ENCODE assay signal across 8 cellular contexts in genomic region chr19:40974633-40975037, GRCh38. TPM values are rescaled to one million over a fixed set of nuclear protein-coding genes. Genes with fewer than 3 reads are reported as not detected.
DNase-seq lines count a peak whose midpoint lies in the region; ATAC-seq and TF ChIP-seq lines count a peak whose summit lies in the region.

No MANE protein-coding gene starts in this region.

- H3F3A ChIP-seq in GM23248 (ENCODE audit: insufficient read depth): no peaks in the 10 kb centered on the region

- POLR2A ChIA-PET in activated CD8-positive, alpha-beta T cell treated with anti-CD3 and anti-CD28 coated beads for 36 hours (lab: Charles Lee): no interaction called here

- H3K27me3 ChIP-seq in GM23248 (replicated peaks; ENCODE audit: insufficient read depth): peaks cover 31% of the 10 kb centered on the region
- no peaks in the 10 kb centered on the region for H3K27me3 ChIP-seq in effector memory CD4-positive, alpha-beta T cell (replicated peaks; ENCODE audit: control insufficient read depth, insufficient read depth, low read length, poor library complexity, severe bottlenecking)
- peaks cover 6 to 46% of the 10 kb centered on the region in 2 experiments for H3K27me3 ChIP-seq in mesenchymal stem cell (ENCODE audit: control insufficient read depth in 1 of 2, insufficient read depth in 1 of 2, low read length in 2 of 2)

- peak; percentile 93 for TF ChIP-seq CTCF in activated CD8-positive, alpha-beta T cell treated with anti-CD3 and anti-CD28 coated beads for 36 hours (IDR thresholded peaks at IDR 0.05)

- peak; percentile 56 for DNase-seq in ACHN
- DNase-seq in GM23248: peak; percentile 76
- peak; percentile 12 for DNase-seq in NCI-H774 (lab: John Stamatoyannopoulos, UW)
- peak; percentile 90 for DNase-seq in activated CD8-positive, alpha-beta T cell treated with anti-CD3 and anti-CD28 coated beads for 36 hours
- peak; percentile 50 to 68 (median 56) for DNase-seq in effector memory CD4-positive, alpha-beta T cell
- DNase-seq in mesenchymal stem cell: peak; percentile 63
- DNase-seq in stimulated activated CD8-positive, alpha-beta memory T cell treated with anti-CD3 and anti-CD28 coated beads, Interleukin-2, amount 100 ng/mL, for 1 hour (ENCODE audit: low read depth in 2 of 2): peak; percentile 59 to 67

- no peak overlapping the region for H2BK12ac ChIP-seq in mesenchymal stem cell (ENCODE audit: low read length in 2 of 2)

- no peak overlapping the region for H3K27ac Mint-ChIP-seq in activated CD8-positive, alpha-beta T cell treated with anti-CD3 and anti-CD28 coated beads for 36 hours

- H2AFZ ChIP-seq in GM23248 (no peak overlapping the region), mesenchymal stem cell (ENCODE audit: low read depth, low read length) (no peak overlapping the region)

- H2BK15ac ChIP-seq in mesenchymal stem cell (ENCODE audit: low read depth, poor library complexity, severe bottlenecking): no peak overlapping the region

- H2AK5ac ChIP-seq in mesenchymal stem cell (ENCODE audit: low read length, severe bottlenecking): no peak overlapping the region

- H3K36me3 ChIP-seq in GM23248 (ENCODE audit: low read depth) (no peaks in the 10 kb centered on the region), mesenchymal stem cell (ENCODE audit: control insufficient read depth in 1 of 2, insufficient read depth in 2 of 2, low read depth in 1 of 2, low read length in 2 of 2) (no peaks in the 10 kb centered on the region)
- no peaks in the 10 kb centered on the region for H3K36me3 ChIP-seq in effector memory CD4-positive, alpha-beta T cell (ENCODE audit: control insufficient read depth, insufficient read depth, low read length)

- H3K18ac ChIP-seq in mesenchymal stem cell (ENCODE audit: low read depth in 1 of 2, low read length in 2 of 2): no peak overlapping the region

- CTCF ChIA-PET in activated CD8-positive, alpha-beta T cell treated with anti-CD3 and anti-CD28 coated beads for 36 hours (lab: Charles Lee): interaction anchor here (0.7 to 3.2 kb wide), 16 partner anchors 10 to 173 kb away, joined by 3 to 20 read pairs (median 4); no protein-coding TSS in a partner anchor

- H3K4me2 ChIP-seq in GM23248 (ENCODE audit: unreplicated experiment) (no peak overlapping the region), mesenchymal stem cell (ENCODE audit: low read length, poor library complexity, severe bottlenecking) (no peak overlapping the region)

- H3K27me3 Mint-ChIP-seq in activated CD8-positive, alpha-beta T cell treated with anti-CD3 and anti-CD28 coated beads for 36 hours: peaks cover 2% of the 10 kb centered on the region

- no peak overlapping the region for H2BK5ac ChIP-seq in mesenchymal stem cell (ENCODE audit: low read depth, low read length, poor library complexity, severe bottlenecking)

- H2BK120ac ChIP-seq in mesenchymal stem cell (ENCODE audit: low read depth, low read length): no peak overlapping the region

- H3K4me1 ChIP-seq in GM23248 (ENCODE audit: insufficient read depth): no peaks in the 10 kb centered on the region
- H3K4me1 ChIP-seq in effector memory CD4-positive, alpha-beta T cell (ENCODE audit: control insufficient read depth, insufficient read depth, low read length, poor library complexity, severe bottlenecking): peaks cover 13% of the 10 kb centered on the region
- no peaks in the 10 kb centered on the region for H3K4me1 ChIP-seq in mesenchymal stem cell (ENCODE audit: control insufficient read depth, insufficient read depth, low read depth, low read length)

- no peak overlapping the region for H3K4me3 Mint-ChIP-seq in activated CD8-positive, alpha-beta T cell treated with anti-CD3 and anti-CD28 coated beads for 36 hours

- no peaks in the 10 kb centered on the region for H4K20me1 ChIP-seq in GM23248 (ENCODE audit: insufficient read depth)

- H3K4me3 ChIP-seq in GM23248: no peak overlapping the region
- H3K4me3 ChIP-seq in effector memory CD4-positive, alpha-beta T cell (ENCODE audit: insufficient read depth, low read depth, low read length, poor library complexity, severe bottlenecking): no peak overlapping the region
- H3K4me3 ChIP-seq in mesenchymal stem cell (ENCODE audit: insufficient read depth in 1 of 2, low read depth in 1 of 2, low read length in 2 of 2): no peak overlapping the region

- H3K36me3 Mint-ChIP-seq in activated CD8-positive, alpha-beta T cell treated with anti-CD3 and anti-CD28 coated beads for 36 hours (ENCODE audit: low read depth): no peaks in the 10 kb centered on the region

- H3K14ac ChIP-seq in mesenchymal stem cell (ENCODE audit: low read length in 2 of 2): no peak overlapping the region

- H3K79me2 ChIP-seq in GM23248 (ENCODE audit: insufficient read depth): no peaks in the 10 kb centered on the region

- WGBS in GM23248 (ENCODE audit: low coverage in 1 of 2, low lambda C conversion rate in 2 of 2, missing lambda C conversion rate in 2 of 2), 2 experiments: 0 to 1% methylated on average over 4 of the region's 4 CpGs
- 14% methylated on average over 4 of the region's 4 CpGs for WGBS in mesenchymal stem cell

- H3K9ac ChIP-seq in GM23248 (no peak overlapping the region), mesenchymal stem cell (ENCODE audit: low read length) (no peak overlapping the region)

- H3K79me1 ChIP-seq in mesenchymal stem cell (replicated peaks; ENCODE audit: low read length, poor library complexity, severe bottlenecking): no peaks in the 10 kb centered on the region

- no peaks in the 10 kb centered on the region for H3K9me3 Mint-ChIP-seq in activated CD8-positive, alpha-beta T cell treated with anti-CD3 and anti-CD28 coated beads for 36 hours

- H3K9me3 ChIP-seq in GM23248 (ENCODE audit: low read depth): no peaks in the 10 kb centered on the region
- H3K9me3 ChIP-seq in effector memory CD4-positive, alpha-beta T cell (ENCODE audit: control insufficient read depth, low read length): no peaks in the 10 kb centered on the region
- H3K9me3 ChIP-seq in mesenchymal stem cell (ENCODE audit: control insufficient read depth, low read length): no peaks in the 10 kb centered on the region

- H3K23ac ChIP-seq in mesenchymal stem cell (ENCODE audit: low read length in 2 of 2): no peak overlapping the region

- no peak overlapping the region for H4K8ac ChIP-seq in mesenchymal stem cell (ENCODE audit: low read length)

- H3K9me2 ChIP-seq in GM23248 (ENCODE audit: insufficient read depth): no peaks in the 10 kb centered on the region

- peaks cover 25% of the 10 kb centered on the region for H3K4me1 Mint-ChIP-seq in activated CD8-positive, alpha-beta T cell treated with anti-CD3 and anti-CD28 coated beads for 36 hours (ENCODE audit: low read depth)

- no peak overlapping the region for H3K4ac ChIP-seq in mesenchymal stem cell (ENCODE audit: low read depth in 1 of 2, low read length in 2 of 2)

- in situ Hi-C loops in ACHN (cut with HindIII; ENCODE audit: low pct_ligation_motif_present, low pct_unique_long_range_greater_than_20kb, low sequenced_read_pairs): no loop called here
- in situ Hi-C loops in GM23248 (cut with MboI): no loop called here

- no peak overlapping the region for H4K91ac ChIP-seq in mesenchymal stem cell (ENCODE audit: low read length)

- intact Hi-C loops in activated CD8-positive, alpha-beta T cell treated with anti-CD3 and anti-CD28 coated beads for 36 hours (cut with micrococcal nuclease): loop anchor here (2.0 kb wide), 1 partner anchor 170 kb away; no protein-coding TSS in a partner anchor

- no peak overlapping the region for H3K27ac ChIP-seq in GM23248
- H3K27ac ChIP-seq in effector memory CD4-positive, alpha-beta T cell (ENCODE audit: insufficient read depth, low read length, poor library complexity, severe bottlenecking): no peak overlapping the region
- H3K27ac ChIP-seq in mesenchymal stem cell (ENCODE audit: low read length, poor library complexity, severe bottlenecking): no peak overlapping the region

- peak; percentile 80 for ATAC-seq in activated CD8-positive, alpha-beta T cell treated with anti-CD3 and anti-CD28 coated beads for 36 hours
- ATAC-seq in GM18517 (IDR thresholded peaks at IDR 0.05; ENCODE audit: unreplicated experiment): no peak

RNA-seq across cellular contexts. Expression of gene CYP2B6, which starts 16.4 kb away (rescaled TPM):
- not detected in 2 replicates for total RNA-seq in GM23248 (2014; rRNA removed; shearing (Covaris generic))
- not detected in 2 replicates for polyA plus RNA-seq in GM23248 (2016; fragmentation: Nextera tagmentation; extraction: Ambion mirVana)
- total RNA-seq in activated CD8-positive, alpha-beta T cell treated with anti-CD3 and anti-CD28 coated beads for 36 hours: not detected
- not detected for polyA plus RNA-seq in mesenchymal stem cell (2013, experiment 1 of 2)
- polyA plus RNA-seq in mesenchymal stem cell (2013, experiment 2 of 2): not detected

Comparison
In these comparisons a context has a peak if more than half of its experiments do, and no peak if none do; other contexts are left out.
1. DNase-seq: peak in every context shown above with its lines; median percentile 90 in activated CD8-positive, alpha-beta T cell treated with anti-CD3 and anti-CD28 coated beads for 36 hours; 76 in GM23248; 63 in mesenchymal stem cell; 63 in stimulated activated CD8-positive, alpha-beta memory T cell treated with anti-CD3 and anti-CD28 coated beads, Interleukin-2, amount 100 ng/mL, for 1 hour; 56 in ACHN; 56 in effector memory CD4-positive, alpha-beta T cell; 12 in NCI-H774.